In genomic region chr4:99447079-99447478, GRCh38 we compare ENCODE assay signal across 9 cellular contexts. TPM values are rescaled to one million over a fixed set of nuclear protein-coding genes. Genes with fewer than 3 reads are reported as not detected.
DNase-seq lines count a peak whose midpoint lies in the region; ATAC-seq, FAIRE-seq and TF ChIP-seq lines count a peak whose summit lies in the region.
"Had no signal": no experiment of that assay in that cellular context is flagged by ENCODE, and none has a peak within 500 bp of the region (broad histone marks: within the 10 kb centered on the region; RNA-seq: fewer than 3 reads in every experiment).

No MANE protein-coding gene starts in this region.

- H3K4me1 ChIP-seq in endothelial cell of umbilical vein (ENCODE audit: control insufficient read depth, extremely low read depth, insufficient read depth, low read length) (peaks cover 3% of the 10 kb centered on the region), mucosa of descending colon (ENCODE audit: low read depth) (no peaks in the 10 kb centered on the region), SJCRH30 (no peaks in the 10 kb centered on the region)

- H3K36me3 Mint-ChIP-seq in type B pancreatic cell = no peaks in the 10 kb centered on the region

- intact Hi-C loops in endothelial cell of umbilical vein (cut with micrococcal nuclease) (no loop called here), mucosa of descending colon (cut with DNase I, micrococcal nuclease) (no loop called here)

- no peak overlapping the region for H3K4me2 ChIP-seq in endothelial cell of umbilical vein (ENCODE audit: insufficient read depth, low read length)

- ATAC-seq in GM18502 (IDR thresholded peaks at IDR 0.05; ENCODE audit: poor library complexity, unreplicated experiment) (peak; percentile 96), GM21786 (IDR thresholded peaks at IDR 0.05; ENCODE audit: unreplicated experiment) (peak; percentile 96), mucosa of descending colon (no peak)

- no peaks in the 10 kb centered on the region for H3K27me3 Mint-ChIP-seq in type B pancreatic cell

- no peaks in the 10 kb centered on the region for H3K36me3 ChIP-seq in endothelial cell of umbilical vein (ENCODE audit: control insufficient read depth in 2 of 2, extremely low read depth in 1 of 2, insufficient read depth in 2 of 2, low read length in 2 of 2)
- H3K36me3 ChIP-seq in mucosa of descending colon (ENCODE audit: low read depth) = no peaks in the 10 kb centered on the region
- H3K36me3 ChIP-seq in SJCRH30 = no peaks in the 10 kb centered on the region

- H3K79me2 ChIP-seq in endothelial cell of umbilical vein (ENCODE audit: control insufficient read depth, insufficient read depth, low read length) = no peaks in the 10 kb centered on the region

- no peaks in the 10 kb centered on the region for H4K20me1 ChIP-seq in endothelial cell of umbilical vein (replicated peaks; ENCODE audit: control insufficient read depth, extremely low read depth, insufficient read depth, low read length)

- dilution Hi-C loops in endothelial cell of umbilical vein (cut with MboI; ENCODE audit: extremely low pct_ligation_motif_present, low sequenced_read_pairs) = no loop called here

- TF ChIP-seq POLR2A in endothelial cell of umbilical vein (IDR thresholded peaks at IDR 0.05; ENCODE audit: low read depth, low read length) = no peak

- H3K4me3 Mint-ChIP-seq in type B pancreatic cell = no peak overlapping the region

- H3K27ac ChIP-seq in endothelial cell of umbilical vein (ENCODE audit: insufficient read depth, low read depth, low read length) (no peak overlapping the region), SJCRH30 (no peak overlapping the region)

- H3K4me3 ChIP-seq in endothelial cell of umbilical vein (replicated peaks in 1 of 3; ENCODE audit: insufficient read depth in 1 of 3, low read depth in 1 of 3, low read length in 3 of 3) (no peak overlapping the region), mucosa of descending colon (no peak overlapping the region), SJCRH30 (no peak overlapping the region)

- H3K9me3 ChIP-seq in endothelial cell of umbilical vein (replicated peaks; ENCODE audit: control insufficient read depth, insufficient read depth, low read length) = no peaks in the 10 kb centered on the region
- H3K9me3 ChIP-seq in mucosa of descending colon = peaks cover 4% of the 10 kb centered on the region
- H3K9me3 ChIP-seq in SJCRH30 (replicated peaks) = no peaks in the 10 kb centered on the region

- no peak for FAIRE-seq in endothelial cell of umbilical vein (lab: Jason Lieb, UNC)

- no peaks in the 10 kb centered on the region for H3K9me3 Mint-ChIP-seq in type B pancreatic cell

- H3K27ac Mint-ChIP-seq in type B pancreatic cell = peak overlapping the region; percentile 85

- no peak overlapping the region for H3K9ac ChIP-seq in endothelial cell of umbilical vein (replicated peaks; ENCODE audit: extremely low read depth, insufficient read depth, low read length)

- H3K27me3 ChIP-seq in endothelial cell of umbilical vein (ENCODE audit: control insufficient read depth in 2 of 2, insufficient read depth in 2 of 2, low read length in 2 of 2) (no peaks in the 10 kb centered on the region), SJCRH30 (no peaks in the 10 kb centered on the region)

- no peak for TF ChIP-seq RAD21 in Ishikawa (IDR thresholded peaks at IDR 0.05; ENCODE audit: low read depth)

- H3K4me1 Mint-ChIP-seq in type B pancreatic cell (ENCODE audit: unreplicated experiment) = peaks cover 10% of the 10 kb centered on the region

- CTCF ChIA-PET in endothelial cell of umbilical vein (lab: Charles Lee) = interaction anchor here (1.0 kb wide), 1 partner anchor 16 kb away, joined by 5 read pairs; no protein-coding TSS in a partner anchor

- peak overlapping the region; percentile 14 for H2AFZ ChIP-seq in endothelial cell of umbilical vein (ENCODE audit: low read depth, low read length)

- DNase-seq in endothelial cell of umbilical vein (ENCODE audit: low read depth, low spot score) (peak; percentile 4), type B pancreatic cell (ENCODE audit: extremely low spot score, unreplicated experiment) (no peak), COR-L47 (lab: John Stamatoyannopoulos, UW) (no peak), mucosa of descending colon (no peak), SJCRH30 (no peak)

- TF ChIP-seq CTCF in endothelial cell of umbilical vein (IDR thresholded peaks at IDR 0.05; ENCODE audit: extremely low read depth in 1 of 2, insufficient read depth in 1 of 2, low read depth in 1 of 2, low read length in 2 of 2) (no peak), type B pancreatic cell (conservative IDR thresholded peaks at IDR 0.05) (no peak), mucosa of descending colon (IDR thresholded peaks at IDR 0.05) (no peak)

- TF ChIP-seq EP300 in Ishikawa (IDR thresholded peaks at IDR 0.05; ENCODE audit: borderline replicate concordance) = peak; percentile 56; the same call in 1 of the 2 replicates

- POLR2A ChIA-PET in endothelial cell of umbilical vein (lab: Charles Lee) = interaction anchor here (0.6 kb wide), 1 partner anchor 1365 kb away, joined by 7 read pairs; no protein-coding TSS in a partner anchor

- H3K9me1 ChIP-seq in endothelial cell of umbilical vein (replicated peaks; ENCODE audit: control insufficient read depth, extremely low read depth, insufficient read depth, low read length) = no peaks in the 10 kb centered on the region

- no TSS peak for BruUV-seq in endothelial cell of umbilical vein (replicated peaks; lab: Mats Ljungman, UMichigan)

TF ChIP-seq in Ishikawa, 13 proteins besides CTCF, POLR2A, EP300 and RAD21 (continues in another document):
- TF ChIP-seq CREB1 (IDR thresholded peaks at IDR 0.05; ENCODE audit: low read depth) (no peak), NFIC (IDR thresholded peaks at IDR 0.05) (peak; percentile 20; the same call in 1 of the 2 replicates), TAF1 (IDR thresholded peaks at IDR 0.05; ENCODE audit: low read depth) (no peak), FOXM1 (IDR thresholded peaks at IDR 0.05; ENCODE audit: borderline replicate concordance, low read depth) (peak; percentile 49; the same call in 1 of the 2 replicates)
- TF ChIP-seq, protein P1, sequence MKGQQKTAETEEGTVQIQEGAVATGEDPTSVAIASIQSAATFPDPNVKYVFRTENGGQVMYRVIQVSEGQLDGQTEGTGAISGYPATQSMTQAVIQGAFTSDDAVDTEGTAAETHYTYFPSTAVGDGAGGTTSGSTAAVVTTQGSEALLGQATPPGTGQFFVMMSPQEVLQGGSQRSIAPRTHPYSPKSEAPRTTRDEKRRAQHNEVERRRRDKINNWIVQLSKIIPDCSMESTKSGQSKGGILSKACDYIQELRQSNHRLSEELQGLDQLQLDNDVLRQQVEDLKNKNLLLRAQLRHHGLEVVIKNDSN (IDR thresholded peaks at IDR 0.05) = no peak

TF ChIP-seq in endothelial cell of umbilical vein, 7 proteins besides CTCF, POLR2A, EP300 and RAD21:
- TF ChIP-seq POLR2AphosphoS5 (IDR thresholded peaks at IDR 0.05; ENCODE audit: insufficient read depth, low read depth, low read length) (no peak), FOS (IDR thresholded peaks at IDR 0.05; ENCODE audit: borderline replicate concordance, insufficient read depth, low read length) (no peak), MAX (IDR thresholded peaks at IDR 0.05; ENCODE audit: insufficient read depth, insufficient read length) (no peak), JUN (IDR thresholded peaks at IDR 0.05; ENCODE audit: borderline replicate concordance, insufficient read depth, insufficient read length, low read depth) (no peak), MYC (IDR thresholded peaks at IDR 0.05; ENCODE audit: low read depth, low read length) (no peak), GATA2 (IDR thresholded peaks at IDR 0.05; ENCODE audit: insufficient read depth, insufficient read length, low read depth, low read length) (no peak), EZH2 (IDR thresholded peaks at IDR 0.05; ENCODE audit: borderline replicate concordance, low read depth, low read length, severe bottlenecking) (no peak)

RNA-seq across cellular contexts. Expression of gene ADH7, which starts 11.9 kb away (rescaled TPM):
- total RNA-seq in endothelial cell of umbilical vein = not detected in 2 replicates
- polyA plus RNA-seq in endothelial cell of umbilical vein = not detected in 2 replicates
- polyA plus RNA-seq in endothelial cell of umbilical vein (2011; cell fraction: cytosol; rRNA removed) = not detected in 2 replicates
- not detected in 2 replicates for polyA plus RNA-seq in endothelial cell of umbilical vein (2011; cell fraction: nucleus; rRNA removed)
- not detected in 2 replicates for polyA plus RNA-seq in endothelial cell of umbilical vein (2012)
- not detected in 2 replicates for polyA minus RNA-seq in endothelial cell of umbilical vein
- not detected for polyA minus RNA-seq in endothelial cell of umbilical vein (2011; cell fraction: cytosol; rRNA and poly(A)+ RNA removed)
- polyA minus RNA-seq in endothelial cell of umbilical vein (2011; cell fraction: nucleus; rRNA and poly(A)+ RNA removed) = not detected in 2 replicates
- total RNA-seq in type B pancreatic cell (ENCODE audit: low replicate concordance) = 0.17 and 0.83 TPM in 2 replicates
- total RNA-seq in mucosa of descending colon = not detected
- not detected in 2 replicates for total RNA-seq in SJCRH30 (2014; rRNA removed; shearing (Covaris generic))
- total RNA-seq: mononuclear cell had no signal
